Comparison of ENCODE assay signal across 8 cellular contexts in genomic region chr17:79837888-79838540, GRCh38. TPM values are rescaled to one million over a fixed set of nuclear protein-coding genes. Genes with fewer than 3 reads are reported as not detected.
DNase-seq lines count a peak whose midpoint lies in the region; ATAC-seq and TF ChIP-seq lines count a peak whose summit lies in the region.

No MANE protein-coding gene starts in this region.

- H3K4me1 Mint-ChIP-seq in activated naive CD4-positive, alpha-beta T cell treated with anti-CD3 and anti-CD28 coated beads, Interleukin-2, amount 10 ng/mL, durations not matched to agents 7 days and 5 days: peaks cover 61% of the 10 kb centered on the region
- H3K4me1 Mint-ChIP-seq in immature natural killer cell: peaks cover 54% of the 10 kb centered on the region in 2 donors
- H3K4me1 Mint-ChIP-seq in stimulated activated naive CD8-positive, alpha-beta T cell treated with anti-CD3 and anti-CD28 coated beads, Interleukin-15, Interleukin-2, amounts not matched to agents 100 ng/mL and 50 ng/mL, for 24 hours (ENCODE audit: low read depth): peaks cover 53% of the 10 kb centered on the region

- in situ Hi-C loops in GM13977 (cut with MboI; ENCODE audit: low pct_unique_long_range_greater_than_20kb, low sequenced_read_pairs, unreplicated experiment): no loop called here

- H3K27ac Mint-ChIP-seq in activated naive CD4-positive, alpha-beta T cell treated with anti-CD3 and anti-CD28 coated beads, Interleukin-2, amount 10 ng/mL, durations not matched to agents 7 days and 5 days: peak overlapping the region; percentile 98
- peak overlapping the region; percentile 80 to 98 (median 94) for H3K27ac Mint-ChIP-seq in immature natural killer cell
- peak overlapping the region; percentile 89 for H3K27ac Mint-ChIP-seq in stimulated activated naive CD8-positive, alpha-beta T cell treated with anti-CD3 and anti-CD28 coated beads, Interleukin-15, Interleukin-2, amounts not matched to agents 100 ng/mL and 50 ng/mL, for 24 hours

- H3K9me3 ChIP-seq in left ventricle myocardium inferior (replicated peaks): no peaks in the 10 kb centered on the region

- H3K4me3 ChIP-seq in left ventricle myocardium inferior: peak overlapping the region; percentile 92

- peaks cover 40% of the 10 kb centered on the region for H3K27me3 Mint-ChIP-seq in activated naive CD4-positive, alpha-beta T cell treated with anti-CD3 and anti-CD28 coated beads, Interleukin-2, amount 10 ng/mL, durations not matched to agents 7 days and 5 days
- peaks cover 40 to 60% (median 48%) of the 10 kb centered on the region in 3 donors for H3K27me3 Mint-ChIP-seq in immature natural killer cell (ENCODE audit: low read depth in 3 of 3)
- peaks cover 22% of the 10 kb centered on the region for H3K27me3 Mint-ChIP-seq in stimulated activated naive CD8-positive, alpha-beta T cell treated with anti-CD3 and anti-CD28 coated beads, Interleukin-15, Interleukin-2, amounts not matched to agents 100 ng/mL and 50 ng/mL, for 24 hours

- peak overlapping the region; percentile 95 for H3K27ac ChIP-seq in left ventricle myocardium inferior (replicated peaks)

- ATAC-seq in left ventricle myocardium superior: no peak
- ATAC-seq in HG02840 (IDR thresholded peaks at IDR 0.05; ENCODE audit: low FRiP score, unreplicated experiment): no peak

- peak overlapping the region; percentile 99 for H3K4me3 Mint-ChIP-seq in activated naive CD4-positive, alpha-beta T cell treated with anti-CD3 and anti-CD28 coated beads, Interleukin-2, amount 10 ng/mL, durations not matched to agents 7 days and 5 days
- peak overlapping the region; percentile 93 to 99 (median 95) for H3K4me3 Mint-ChIP-seq in immature natural killer cell
- peak overlapping the region; percentile 90 for H3K4me3 Mint-ChIP-seq in stimulated activated naive CD8-positive, alpha-beta T cell treated with anti-CD3 and anti-CD28 coated beads, Interleukin-15, Interleukin-2, amounts not matched to agents 100 ng/mL and 50 ng/mL, for 24 hours

- no peaks in the 10 kb centered on the region for H3K9me3 Mint-ChIP-seq in activated naive CD4-positive, alpha-beta T cell treated with anti-CD3 and anti-CD28 coated beads, Interleukin-2, amount 10 ng/mL, durations not matched to agents 7 days and 5 days
- H3K9me3 Mint-ChIP-seq in immature natural killer cell: no peaks in the 10 kb centered on the region
- H3K9me3 Mint-ChIP-seq in stimulated activated naive CD8-positive, alpha-beta T cell treated with anti-CD3 and anti-CD28 coated beads, Interleukin-15, Interleukin-2, amounts not matched to agents 100 ng/mL and 50 ng/mL, for 24 hours: no peaks in the 10 kb centered on the region

- CTCF ChIA-PET in activated naive CD4-positive, alpha-beta T cell treated with anti-CD3 and anti-CD28 coated beads, Interleukin-2, amount 10 ng/mL, durations not matched to agents 7 days and 5 days (lab: Charles Lee): interaction anchor here (4.1 kb wide), 1 partner anchor 28 kb away, joined by 39 read pairs; no protein-coding TSS in a partner anchor

- intact Hi-C loops in left ventricle myocardium inferior (cut with micrococcal nuclease) (no loop called here), left ventricle myocardium superior (cut with micrococcal nuclease) (no loop called here)

- peaks cover 29% of the 10 kb centered on the region for H3K36me3 Mint-ChIP-seq in activated naive CD4-positive, alpha-beta T cell treated with anti-CD3 and anti-CD28 coated beads, Interleukin-2, amount 10 ng/mL, durations not matched to agents 7 days and 5 days
- H3K36me3 Mint-ChIP-seq in immature natural killer cell: peaks cover 13% of the 10 kb centered on the region in 3 donors
- peaks cover 10% of the 10 kb centered on the region for H3K36me3 Mint-ChIP-seq in stimulated activated naive CD8-positive, alpha-beta T cell treated with anti-CD3 and anti-CD28 coated beads, Interleukin-15, Interleukin-2, amounts not matched to agents 100 ng/mL and 50 ng/mL, for 24 hours (ENCODE audit: low read depth)

- peaks cover 84% of the 10 kb centered on the region for H3K4me1 ChIP-seq in left ventricle myocardium inferior

- peaks cover 30% of the 10 kb centered on the region for H3K36me3 ChIP-seq in left ventricle myocardium inferior

- DNase-seq in left ventricle myocardium inferior: no peak
- DNase-seq in left ventricle myocardium superior: no peak
- DNase-seq in activated naive CD4-positive, alpha-beta T cell treated with anti-CD3 and anti-CD28 coated beads, Interleukin-2, amount 10 ng/mL, durations not matched to agents 7 days and 5 days: peak; percentile 66
- DNase-seq in immature natural killer cell: peak in 2 of 3 donors; percentile 40 to 62
- no peak for DNase-seq in AG08395 (ENCODE audit: low spot score)
- DNase-seq in GM13977 (ENCODE audit: low spot score): no peak

- TF ChIP-seq CTCF in left ventricle myocardium inferior (IDR thresholded peaks at IDR 0.05; ENCODE audit: borderline replicate concordance): no peak
- no peak for TF ChIP-seq CTCF in GM13977 (IDR thresholded peaks at IDR 0.05; ENCODE audit: extremely low read depth, insufficient read depth, missing control alignments)

- peaks cover 35% of the 10 kb centered on the region for H3K27me3 ChIP-seq in left ventricle myocardium inferior (ENCODE audit: low read depth)

RNA-seq across cellular contexts. Expression of gene CBX4, which starts 1.2 kb away (rescaled TPM):
- total RNA-seq in left ventricle myocardium inferior (28.7 TPM), left ventricle myocardium superior (27.4 TPM)
- polyA plus RNA-seq in immature natural killer cell: 1 to 10 TPM; 3.0 to 6.7 (median 4.9) TPM

RNA-seq across cellular contexts. Expression of gene CBX8, which starts 41.1 kb away (rescaled TPM):
- total RNA-seq in left ventricle myocardium inferior (7.5 TPM), left ventricle myocardium superior (8.2 TPM)
- 1 to 10 TPM in 2 of 3 donors, not detected in 1; 1.4 to 2.5 TPM for polyA plus RNA-seq in immature natural killer cell

Comparison
In these comparisons a context has a peak if more than half of its experiments do, and no peak if none do; other contexts are left out.
1. DNase-seq: peak in activated naive CD4-positive, alpha-beta T cell treated with anti-CD3 and anti-CD28 coated beads, Interleukin-2, amount 10 ng/mL, durations not matched to agents 7 days and 5 days (single experiment) and immature natural killer cell (2 of 3); none in left ventricle myocardium inferior (single experiment), left ventricle myocardium superior (single experiment), AG08395 (single experiment) and GM13977 (single experiment).
2. Peak in every context shown above with its lines, with median percentiles within 50 percentile points of each other: H3K27ac Mint-ChIP-seq and H3K4me3 Mint-ChIP-seq.